23 cellular contexts compared by ENCODE assay signal in genomic region chr2:155308367-155309009, GRCh38.
DNase-seq lines count a peak whose midpoint lies in the region; ATAC-seq and TF ChIP-seq lines count a peak whose summit lies in the region.
"Had no signal": no experiment of that assay in that cellular context is flagged by ENCODE, and none has a peak within 500 bp of the region (broad histone marks: within the 10 kb centered on the region; RNA-seq: fewer than 3 reads in every experiment).

No MANE protein-coding gene starts in this region.

- no peaks in the 10 kb centered on the region for H3F3A ChIP-seq in PC-3 (ENCODE audit: low read length, unreplicated experiment)

- BruUV-seq in PC-3 (replicated peaks; lab: Mats Ljungman, UMichigan) = no TSS peak

- intact Hi-C loops in PC-3 (cut with micrococcal nuclease) (no loop called here), dorsolateral prefrontal cortex (cut with DNase I) (loop anchor here in 1 of 2 donors (10.0 kb wide), 1 partner anchor 684 kb away; no protein-coding TSS in a partner anchor)

- CTCF ChIA-PET in PC-3 (lab: Charles Lee) = no interaction called here

- H3K27me3 ChIP-seq in PC-3 (ENCODE audit: low read length) = no peaks in the 10 kb centered on the region
- peaks cover 0 to 7% (median 0%) of the 10 kb centered on the region in 45 donors for H3K27me3 ChIP-seq in dorsolateral prefrontal cortex
- H3K27me3 ChIP-seq: esophagus squamous epithelium, stomach had no signal

- DNase-seq in DMS53 (lab: John Stamatoyannopoulos, UW) (peak; percentile 94), PC-3 (peak; percentile 52), AML-193 (lab: John Stamatoyannopoulos, UW) (no peak), dorsolateral prefrontal cortex (no peak)
- DNase-seq: activated CD4-positive, alpha-beta T cell treated with anti-CD3 and anti-CD28 coated beads, Interleukin-2, amount 50 U/mL, for 4 hours; activated naive CD4-positive, alpha-beta T cell treated with anti-CD3 and anti-CD28 coated beads for 36 hours; activated T-cell treated with anti-CD3 and anti-CD28 coated beads for 4 hours; anterior cingulate cortex; CD4-positive, alpha-beta memory T cell; effector CD4-positive, alpha-beta T cell; esophagus squamous epithelium; NCI-H1436 treated with DMSO at 0.1 percent for 48 hours; stimulated activated CD4-positive, alpha-beta T cell treated with anti-CD3 and anti-CD28 coated beads, Interleukin-2, amount 100 ng/mL, for 48 hours; stomach; T-cell; trophoblast cell had no signal

- no peaks in the 10 kb centered on the region for H4K20me1 ChIP-seq in PC-3 (ENCODE audit: low read length)

- TF ChIP-seq CTCF in PC-3 (conservative IDR thresholded peaks at IDR 0.05; ENCODE audit: low read depth, low read length) (no peak), dorsolateral prefrontal cortex (IDR thresholded peaks at IDR 0.05 in 54 of 56, conservative IDR thresholded peaks at IDR 0.05 in 2 of 56; ENCODE audit: low read depth in 1 of 56, partially characterized antibody in 56 of 56) (no peak)

- H3K4me1 ChIP-seq in PC-3 (ENCODE audit: insufficient read depth, low read length) = no peaks in the 10 kb centered on the region
- H3K4me1 ChIP-seq: esophagus squamous epithelium, stomach had no signal

- H3K27ac ChIP-seq in PC-3 (ENCODE audit: low read length) (no peak overlapping the region), dorsolateral prefrontal cortex (no peak overlapping the region)
- H3K27ac ChIP-seq: esophagus squamous epithelium, skin epidermis, stomach had no signal

- H3K4me2 ChIP-seq in PC-3 (ENCODE audit: low read length) = no peak overlapping the region

- POLR2A ChIA-PET in PC-3 (lab: Charles Lee; ENCODE audit: unreplicated experiment) = no interaction called here

- no peak overlapping the region for H3K4me3 ChIP-seq in PC-3 (ENCODE audit: low read length)
- no peak overlapping the region for H3K4me3 ChIP-seq in dorsolateral prefrontal cortex
- H3K4me3 ChIP-seq: esophagus squamous epithelium, skin epidermis, stomach had no signal

- H3K9me2 ChIP-seq in PC-3 (replicated peaks; ENCODE audit: low read length) = no peaks in the 10 kb centered on the region

- no peak overlapping the region for H2AFZ ChIP-seq in PC-3 (ENCODE audit: low read length)

- no peaks in the 10 kb centered on the region for H3K79me2 ChIP-seq in PC-3 (ENCODE audit: low read length)

- no peak overlapping the region for H3K9ac ChIP-seq in PC-3 (ENCODE audit: low read length)

- ATAC-seq in GM18868 (IDR thresholded peaks at IDR 0.05; ENCODE audit: unreplicated experiment) (peak; percentile 76), HG03342 (IDR thresholded peaks at IDR 0.05; ENCODE audit: unreplicated experiment) (peak; percentile 37), PC-3 (peak; percentile 98), HG03025 (IDR thresholded peaks at IDR 0.05; ENCODE audit: low FRiP score, unreplicated experiment) (no peak), GM19395 (IDR thresholded peaks at IDR 0.05; ENCODE audit: unreplicated experiment) (no peak)
- ATAC-seq: left lobe of liver, Right ventricle myocardium inferior, T-cell had no signal

- H3K36me3 ChIP-seq in PC-3 (ENCODE audit: low read depth, low read length) = no peaks in the 10 kb centered on the region
- H3K36me3 ChIP-seq: esophagus squamous epithelium, stomach had no signal

- no peaks in the 10 kb centered on the region for H3K9me3 ChIP-seq in PC-3 (ENCODE audit: low read length)
- H3K9me3 ChIP-seq: esophagus squamous epithelium, stomach had no signal

Comparison
In these comparisons a context has a peak if more than half of its experiments do, and no peak if none do; other contexts are left out.
1. DNase-seq: peak in DMS53 (single experiment) and PC-3 (single experiment); none in AML-193 (0 of 2) and dorsolateral prefrontal cortex (0 of 10).
2. ATAC-seq: peak in GM18868 (single experiment), HG03342 (single experiment) and PC-3 (single experiment); none in HG03025 (single experiment) and GM19395 (single experiment).